ENCODE assay signal across 8 cellular contexts in the genomic region with DNA sequence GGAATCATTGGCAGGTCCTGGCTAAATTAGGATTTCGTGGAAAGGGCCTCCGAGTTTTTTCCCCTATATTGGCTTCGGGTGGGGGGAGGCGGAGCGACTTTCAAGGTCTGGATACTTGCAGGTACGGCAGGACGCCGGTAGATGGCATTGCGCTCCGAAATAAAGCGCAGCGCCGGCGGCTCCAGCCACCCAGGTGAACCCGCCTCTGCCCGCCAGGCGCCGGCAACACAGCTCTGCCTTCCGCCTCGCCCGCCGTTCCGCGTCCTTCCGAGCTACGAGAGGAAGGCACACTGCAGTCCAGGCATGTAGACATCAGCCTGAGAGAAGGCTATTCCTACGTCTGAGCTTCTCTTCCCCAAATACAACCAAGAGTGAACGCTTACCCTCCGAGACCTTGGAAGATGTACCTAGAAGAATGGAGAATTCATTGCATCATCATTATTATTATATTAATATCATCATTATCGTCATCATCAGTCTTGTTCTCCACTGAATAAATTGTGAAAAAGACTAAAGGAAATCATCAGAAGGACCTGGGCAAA.
DNase-seq lines count a peak whose midpoint lies in the region; ATAC-seq and TF ChIP-seq lines count a peak whose summit lies in the region.

No MANE protein-coding gene starts in this region.

- H3K4me1 ChIP-seq in mammary epithelial cell (ENCODE audit: insufficient read depth, low read length) = peaks cover 15% of the 10 kb centered on the region

- H3K4me3 ChIP-seq in mammary epithelial cell (replicated peaks in 1 of 3; ENCODE audit: insufficient read depth in 1 of 3, low read depth in 2 of 3, low read length in 3 of 3) = peak overlapping the region; percentile 45 to 55 (median 54)

- 4% methylated on average over 15 of the region's 30 CpGs for WGBS in mammary epithelial cell (ENCODE audit: low coverage, missing lambda C conversion rate)

- in situ Hi-C loops in mammary epithelial cell (cut with MboI; ENCODE audit: low sequenced_read_pairs in 2 of 2) = loop anchor here in 1 of 2 donors (10.0 to 25.0 kb wide), 3 partner anchors 112 to 515 kb away; a partner anchor contains a TSS

- dilution Hi-C loops in mammary epithelial cell (cut with HindIII; ENCODE audit: low sequenced_read_pairs) = no loop called here

- BruUV-seq in mammary epithelial cell (replicated peaks; lab: Mats Ljungman, UMichigan) = TSS peak; percentile 44

- intact Hi-C loops in mammary epithelial cell (cut with micrococcal nuclease) = loop anchor here (1.0 to 10.0 kb wide), 11 partner anchors 145 to 623 kb away; a partner anchor contains a TSS

- H3K79me2 ChIP-seq in mammary epithelial cell (ENCODE audit: insufficient read depth, low read length) = peaks cover 21% of the 10 kb centered on the region

- peak overlapping the region; percentile 30 for H3K27ac ChIP-seq in mammary epithelial cell (ENCODE audit: insufficient read depth, low read depth, low read length)

- TF ChIP-seq CTCF in mammary epithelial cell (conservative IDR thresholded peaks at IDR 0.05 in 1 of 2, IDR thresholded peaks at IDR 0.05 in 1 of 2; ENCODE audit: extremely low read depth in 1 of 2, insufficient read depth in 1 of 2, low read depth in 1 of 2, low read length in 2 of 2) = peak; percentile 70 to 85

- H4K20me1 ChIP-seq in mammary epithelial cell (ENCODE audit: insufficient read depth, low read length) = no peaks in the 10 kb centered on the region

- H3K27me3 ChIP-seq in mammary epithelial cell (ENCODE audit: insufficient read depth, low read length) = no peaks in the 10 kb centered on the region

- peak overlapping the region; percentile 56 for H3K9ac ChIP-seq in mammary epithelial cell (ENCODE audit: insufficient read depth, low read length)

- no peaks in the 10 kb centered on the region for H3K9me3 ChIP-seq in mammary epithelial cell (replicated peaks; ENCODE audit: insufficient read depth, low read length)

- peak overlapping the region; percentile 98 for H3K4me2 ChIP-seq in mammary epithelial cell (ENCODE audit: insufficient read depth, low read depth, low read length)

- CTCF ChIA-PET in mammary epithelial cell (lab: Charles Lee; ENCODE audit: low non-redundant PET) = interaction anchor here (0.6 to 1.5 kb wide), 6 partner anchors 90 to 519 kb away, joined by 3 to 16 read pairs (median 8); no protein-coding TSS in a partner anchor

- DNase-seq in A172 (ENCODE audit: low spot score) (peak; percentile 79), NCI-H2029 treated with DMSO at 0.1 percent for 48 hours (lab: John Stamatoyannopoulos, UW) (peak; percentile 63), UCSD-AML1 (lab: John Stamatoyannopoulos, UW; ENCODE audit: unreplicated experiment) (peak; percentile 88), mammary epithelial cell (peak; percentile 81), iPS-NIHi7 (ENCODE audit: extremely low spot score) (peak; percentile 79), smooth muscle cell of the brain vasculature (ENCODE audit: low read depth, low spot score) (peak; percentile 60)

- ATAC-seq in GM18519 (IDR thresholded peaks at IDR 0.05; ENCODE audit: low FRiP score, unreplicated experiment) (peak; percentile 96), HG03060 (IDR thresholded peaks at IDR 0.05; ENCODE audit: low read depth, unreplicated experiment) (peak; percentile 78)

- no peaks in the 10 kb centered on the region for H3K36me3 ChIP-seq in mammary epithelial cell (ENCODE audit: insufficient read depth, low read length)

- peak overlapping the region; percentile 98 for H2AFZ ChIP-seq in mammary epithelial cell (ENCODE audit: low read depth, low read length)

Comparison
In these comparisons a context has a peak if more than half of its experiments do, and no peak if none do; other contexts are left out.
1. Peak in every context shown above with its lines: DNase-seq, ATAC-seq, H3K4me3 ChIP-seq and H3K27ac ChIP-seq.